ENCODE assay signal across 1 cellular context in the genomic region with DNA sequence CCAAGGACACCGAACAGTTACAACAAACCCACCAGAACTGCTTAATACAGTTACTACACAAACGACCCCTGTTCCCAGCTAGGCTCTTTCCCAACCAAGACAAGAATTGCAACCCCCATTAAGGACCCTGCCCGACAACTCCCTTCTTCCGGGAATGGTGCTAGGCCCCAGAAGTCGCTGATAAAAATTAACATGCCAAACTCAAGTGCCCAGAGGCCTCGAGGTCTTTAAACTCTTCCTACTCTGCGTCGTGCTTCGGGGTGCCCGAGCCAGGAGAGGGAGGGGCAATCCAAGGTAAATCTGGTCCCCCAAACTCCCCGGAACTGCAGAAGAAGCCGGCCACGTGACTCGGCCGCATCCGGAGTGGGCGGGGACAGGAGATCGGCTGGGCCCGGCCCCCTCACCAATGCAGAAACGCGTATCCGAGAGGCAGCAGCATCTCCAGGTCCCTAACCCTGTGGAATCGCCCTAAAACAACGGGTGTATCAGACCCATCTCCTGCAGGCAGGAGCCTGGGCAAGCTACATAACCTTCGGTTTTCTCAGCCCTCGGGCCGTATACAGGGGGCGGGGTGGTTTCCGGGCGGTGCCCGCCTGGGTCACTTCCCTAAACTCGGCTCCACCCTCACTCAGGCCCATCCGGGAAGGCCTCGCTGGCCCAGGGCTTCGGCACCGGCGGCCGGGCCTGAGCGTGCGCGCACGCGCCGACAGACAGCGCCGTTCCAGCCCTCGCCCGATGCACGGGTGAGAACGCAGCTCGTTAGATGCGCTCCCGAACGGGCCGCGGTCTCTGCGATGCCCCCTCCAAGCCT.
TF ChIP-seq lines count a peak whose summit lies in the region.

No MANE protein-coding gene starts in this region.

TF ChIP-seq in HepG2, 621 proteins besides CTCF, POLR2A, EP300 and RAD21 (continued from another document and continues in another):
- TF ChIP-seq, protein P1, sequence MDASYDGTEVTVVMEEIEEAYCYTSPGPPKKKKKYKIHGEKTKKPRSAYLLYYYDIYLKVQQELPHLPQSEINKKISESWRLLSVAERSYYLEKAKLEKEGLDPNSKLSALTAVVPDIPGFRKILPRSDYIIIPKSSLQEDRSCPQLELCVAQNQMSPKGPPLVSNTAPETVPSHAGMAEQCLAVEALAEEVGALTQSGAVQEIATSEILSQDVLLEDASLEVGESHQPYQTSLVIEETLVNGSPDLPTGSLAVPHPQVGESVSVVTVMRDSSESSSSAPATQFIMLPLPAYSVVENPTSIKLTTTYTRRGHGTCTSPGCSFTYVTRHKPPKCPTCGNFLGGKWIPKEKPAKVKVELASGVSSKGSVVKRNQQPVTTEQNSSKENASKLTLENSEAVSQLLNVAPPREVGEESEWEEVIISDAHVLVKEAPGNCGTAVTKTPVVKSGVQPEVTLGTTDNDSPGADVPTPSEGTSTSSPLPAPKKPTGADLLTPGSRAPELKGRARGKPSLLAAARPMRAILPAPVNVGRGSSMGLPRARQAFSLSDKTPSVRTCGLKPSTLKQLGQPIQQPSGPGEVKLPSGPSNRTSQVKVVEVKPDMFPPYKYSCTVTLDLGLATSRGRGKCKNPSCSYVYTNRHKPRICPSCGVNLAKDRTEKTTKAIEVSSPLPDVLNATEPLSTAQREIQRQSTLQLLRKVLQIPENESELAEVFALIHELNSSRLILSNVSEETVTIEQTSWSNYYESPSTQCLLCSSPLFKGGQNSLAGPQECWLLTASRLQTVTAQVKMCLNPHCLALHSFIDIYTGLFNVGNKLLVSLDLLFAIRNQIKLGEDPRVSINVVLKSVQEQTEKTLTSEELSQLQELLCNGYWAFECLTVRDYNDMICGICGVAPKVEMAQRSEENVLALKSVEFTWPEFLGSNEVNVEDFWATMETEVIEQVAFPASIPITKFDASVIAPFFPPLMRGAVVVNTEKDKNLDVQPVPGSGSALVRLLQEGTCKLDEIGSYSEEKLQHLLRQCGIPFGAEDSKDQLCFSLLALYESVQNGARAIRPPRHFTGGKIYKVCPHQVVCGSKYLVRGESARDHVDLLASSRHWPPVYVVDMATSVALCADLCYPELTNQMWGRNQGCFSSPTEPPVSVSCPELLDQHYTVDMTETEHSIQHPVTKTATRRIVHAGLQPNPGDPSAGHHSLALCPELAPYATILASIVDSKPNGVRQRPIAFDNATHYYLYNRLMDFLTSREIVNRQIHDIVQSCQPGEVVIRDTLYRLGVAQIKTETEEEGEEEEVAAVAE (CRISPR knock-in tag; IDR thresholded peaks at IDR 0.05; ENCODE audit: borderline replicate concordance), result peak; percentile 48; the same call in 1 of the 2 replicates
- no peak for TF ChIP-seq SCMH1 (CRISPR knock-in tag; IDR thresholded peaks at IDR 0.05; ENCODE audit: borderline replicate concordance)
- no peak for TF ChIP-seq GTF3A (CRISPR knock-in tag; conservative IDR thresholded peaks at IDR 0.05)
- TF ChIP-seq DNMT3B (CRISPR knock-in tag; conservative IDR thresholded peaks at IDR 0.05), result peak; percentile 56; the same call in 1 of the 2 replicates
- peak; percentile 53; the same call in 1 of the 2 replicates for TF ChIP-seq KMT2B (CRISPR knock-in tag; IDR thresholded peaks at IDR 0.05)
- TF ChIP-seq SALL1 (CRISPR knock-in tag; IDR thresholded peaks at IDR 0.05), result peak; percentile 20; the same call in 1 of the 2 replicates
- peak; percentile 45 for TF ChIP-seq TAF1 (CRISPR knock-in tag; IDR thresholded peaks at IDR 0.05)
- no peak for TF ChIP-seq ZBTB4 (CRISPR knock-in tag; IDR thresholded peaks at IDR 0.05; ENCODE audit: borderline replicate concordance)
- TF ChIP-seq, protein P2, sequence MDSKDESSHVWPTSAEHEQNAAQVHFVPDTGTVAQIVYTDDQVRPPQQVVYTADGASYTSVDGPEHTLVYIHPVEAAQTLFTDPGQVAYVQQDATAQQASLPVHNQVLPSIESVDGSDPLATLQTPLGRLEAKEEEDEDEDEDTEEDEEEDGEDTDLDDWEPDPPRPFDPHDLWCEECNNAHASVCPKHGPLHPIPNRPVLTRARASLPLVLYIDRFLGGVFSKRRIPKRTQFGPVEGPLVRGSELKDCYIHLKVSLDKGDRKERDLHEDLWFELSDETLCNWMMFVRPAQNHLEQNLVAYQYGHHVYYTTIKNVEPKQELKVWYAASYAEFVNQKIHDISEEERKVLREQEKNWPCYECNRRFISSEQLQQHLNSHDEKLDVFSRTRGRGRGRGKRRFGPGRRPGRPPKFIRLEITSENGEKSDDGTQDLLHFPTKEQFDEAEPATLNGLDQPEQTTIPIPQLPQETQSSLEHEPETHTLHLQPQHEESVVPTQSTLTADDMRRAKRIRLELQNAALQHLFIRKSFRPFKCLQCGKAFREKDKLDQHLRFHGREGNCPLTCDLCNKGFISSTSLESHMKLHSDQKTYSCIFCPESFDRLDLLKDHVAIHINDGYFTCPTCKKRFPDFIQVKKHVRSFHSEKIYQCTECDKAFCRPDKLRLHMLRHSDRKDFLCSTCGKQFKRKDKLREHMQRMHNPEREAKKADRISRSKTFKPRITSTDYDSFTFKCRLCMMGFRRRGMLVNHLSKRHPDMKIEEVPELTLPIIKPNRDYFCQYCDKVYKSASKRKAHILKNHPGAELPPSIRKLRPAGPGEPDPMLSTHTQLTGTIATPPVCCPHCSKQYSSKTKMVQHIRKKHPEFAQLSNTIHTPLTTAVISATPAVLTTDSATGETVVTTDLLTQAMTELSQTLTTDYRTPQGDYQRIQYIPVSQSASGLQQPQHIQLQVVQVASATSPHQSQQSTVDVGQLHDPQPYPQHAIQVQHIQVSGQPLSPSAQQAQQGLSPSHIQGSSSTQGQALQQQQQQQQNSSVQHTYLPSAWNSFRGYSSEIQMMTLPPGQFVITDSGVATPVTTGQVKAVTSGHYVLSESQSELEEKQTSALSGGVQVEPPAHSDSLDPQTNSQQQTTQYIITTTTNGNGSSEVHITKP (CRISPR knock-in tag; IDR thresholded peaks at IDR 0.05; ENCODE audit: low read depth), result peak; percentile 24; the same call in 1 of the 2 replicates
- TF ChIP-seq YEATS2 (CRISPR knock-in tag; IDR thresholded peaks at IDR 0.05; ENCODE audit: borderline replicate concordance), result peak; percentile 26
- TF ChIP-seq KLF12 (CRISPR knock-in tag; IDR thresholded peaks at IDR 0.05; ENCODE audit: borderline replicate concordance), result 0 out of 2 replicates have a peak, but pooled peaks have one; percentile 15
- TF ChIP-seq GABPB1 (CRISPR knock-in tag; IDR thresholded peaks at IDR 0.05), result peak; percentile 86
- TF ChIP-seq HOMEZ (CRISPR knock-in tag; IDR thresholded peaks at IDR 0.05; ENCODE audit: low read depth), result 0 out of 2 replicates have a peak, but pooled peaks have one; percentile 23
- TF ChIP-seq ELF1 (CRISPR knock-in tag; IDR thresholded peaks at IDR 0.05), result peak; percentile 79
- no peak; the same call in 1 of the 2 replicates for TF ChIP-seq ZNF768 (CRISPR knock-in tag; IDR thresholded peaks at IDR 0.05)
- TF ChIP-seq ZNF7 (CRISPR knock-in tag; IDR thresholded peaks at IDR 0.05), result no peak
- peak; percentile 17; the same call in 1 of the 2 replicates for TF ChIP-seq HIVEP1 (CRISPR knock-in tag; IDR thresholded peaks at IDR 0.05)
- peak; percentile 78; the same call in 1 of the 2 replicates for TF ChIP-seq ZNF891 (CRISPR knock-in tag; IDR thresholded peaks at IDR 0.05)
- TF ChIP-seq, protein P3, sequence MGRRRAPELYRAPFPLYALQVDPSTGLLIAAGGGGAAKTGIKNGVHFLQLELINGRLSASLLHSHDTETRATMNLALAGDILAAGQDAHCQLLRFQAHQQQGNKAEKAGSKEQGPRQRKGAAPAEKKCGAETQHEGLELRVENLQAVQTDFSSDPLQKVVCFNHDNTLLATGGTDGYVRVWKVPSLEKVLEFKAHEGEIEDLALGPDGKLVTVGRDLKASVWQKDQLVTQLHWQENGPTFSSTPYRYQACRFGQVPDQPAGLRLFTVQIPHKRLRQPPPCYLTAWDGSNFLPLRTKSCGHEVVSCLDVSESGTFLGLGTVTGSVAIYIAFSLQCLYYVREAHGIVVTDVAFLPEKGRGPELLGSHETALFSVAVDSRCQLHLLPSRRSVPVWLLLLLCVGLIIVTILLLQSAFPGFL (CRISPR knock-in tag; IDR thresholded peaks at IDR 0.05), result no peak
- TF ChIP-seq KLF9 (CRISPR knock-in tag; IDR thresholded peaks at IDR 0.05; ENCODE audit: low read depth), result peak; percentile 84; the same call in 1 of the 2 replicates
- no peak for TF ChIP-seq ZNF615 (CRISPR knock-in tag; IDR thresholded peaks at IDR 0.05; ENCODE audit: borderline replicate concordance)
- 0 out of 2 replicates have a peak, but pooled peaks have one; percentile 7 for TF ChIP-seq ZNF629 (CRISPR knock-in tag; conservative IDR thresholded peaks at IDR 0.05)
- TF ChIP-seq TGIF2 (CRISPR knock-in tag; IDR thresholded peaks at IDR 0.05), result peak; percentile 25; the same call in 1 of the 2 replicates
- peak; percentile 65; the same call in 1 of the 2 replicates for TF ChIP-seq MXD1 (CRISPR knock-in tag; IDR thresholded peaks at IDR 0.05)
- TF ChIP-seq TOPORS (CRISPR knock-in tag; IDR thresholded peaks at IDR 0.05), result no peak
- 0 out of 2 replicates have a peak, but pooled peaks have one; percentile 51 for TF ChIP-seq AFF4 (CRISPR knock-in tag; IDR thresholded peaks at IDR 0.05)
- TF ChIP-seq DR1 (CRISPR knock-in tag; IDR thresholded peaks at IDR 0.05), result peak; percentile 71
- TF ChIP-seq SOX6 (IDR thresholded peaks at IDR 0.05), result no peak
- TF ChIP-seq SOX6 (CRISPR knock-in tag; IDR thresholded peaks at IDR 0.05), result 0 out of 2 replicates have a peak, but pooled peaks have one; percentile 26
- TF ChIP-seq ZNF556 (CRISPR knock-in tag; IDR thresholded peaks at IDR 0.05; ENCODE audit: borderline replicate concordance), result 0 out of 2 replicates have a peak, but pooled peaks have one; percentile 50
- TF ChIP-seq ZNF580 (CRISPR knock-in tag; IDR thresholded peaks at IDR 0.05; ENCODE audit: borderline replicate concordance, low read depth), result peak; percentile 65; the same call in 1 of the 2 replicates
- TF ChIP-seq SAP130 (CRISPR knock-in tag; IDR thresholded peaks at IDR 0.05; ENCODE audit: low read depth), result peak; percentile 86
